ENCODE assay signal across 36 cellular contexts in the genomic region with DNA sequence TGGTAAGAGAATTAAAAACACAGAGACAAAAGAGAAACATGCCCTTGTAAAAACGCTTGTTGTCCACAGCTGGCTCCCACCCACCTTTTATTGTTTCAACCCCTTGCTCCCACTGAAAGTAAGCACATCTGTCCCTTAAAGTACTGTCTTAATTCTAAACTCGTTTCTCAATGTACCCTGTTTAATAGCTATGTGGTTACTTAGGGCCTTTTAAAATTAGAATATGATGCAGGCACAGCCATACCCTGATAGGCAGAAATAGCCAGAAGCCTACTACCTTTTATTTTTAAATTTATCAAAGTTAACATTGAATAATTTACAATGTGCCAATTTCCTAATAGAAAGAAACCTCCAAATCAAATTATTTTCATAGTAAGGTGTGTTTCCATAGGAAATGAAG. TPM values are rescaled to one million over a fixed set of nuclear protein-coding genes. Genes with fewer than 3 reads are reported as not detected.
"Had no signal": no experiment of that assay in that cellular context is flagged by ENCODE, and none has a peak within 500 bp of the region (broad histone marks: within the 10 kb centered on the region; RNA-seq: fewer than 3 reads in every experiment).

No MANE protein-coding gene starts in this region.

- H3K9me3 ChIP-seq: MG63 had no signal

- H3K36me3 ChIP-seq: MG63 had no signal

- H3K27ac ChIP-seq: KMS-11 had no signal

- H3K27me3 ChIP-seq: MG63 had no signal

- H3K4me3 ChIP-seq: MG63 had no signal

- DNase-seq: Karpas-422, Kasumi-1, KG1, MG63, MM.1S, MV-4-11, NCI-H1048, NCI-H1092, NCI-H1092 treated with DMSO at 0.1 percent for 48 hours, NCI-H1105, NCI-H1105 treated with DMSO at 0.1 percent for 48 hours, NCI-H1417, NCI-H1417 treated with DMSO at 0.1 percent for 48 hours, NCI-H1436, NCI-H1436 treated with DMSO at 0.1 percent for 48 hours, NCI-H146, NCI-H1694, NCI-H1694 treated with DMSO at 0.1 percent for 48 hours, NCI-H187, NCI-H187 treated with DMSO at 0.1 percent for 48 hours, NCI-H1930, NCI-H2029, NCI-H2029 treated with DMSO at 0.1 percent for 48 hours, NCI-H2081, NCI-H2081 treated with DMSO at 0.1 percent for 48 hours, NCI-H2107, NCI-H2171, NCI-H2171 treated with DMSO at 0.1 percent for 48 hours, NCI-H2227 treated with DMSO at 0.1 percent for 48 hours, NCI-H226, NCI-H345, NCI-H446, NCI-H446 treated with DMSO at 0.1 percent for 48 hours had no signal

RNA-seq across cellular contexts. Expression of gene MGAT4C, which starts 4.0 kb away (rescaled TPM):
- total RNA-seq: M059J, MCF 10A had no signal
